Comparison of ENCODE assay signal across 12 cellular contexts in the genomic region with DNA sequence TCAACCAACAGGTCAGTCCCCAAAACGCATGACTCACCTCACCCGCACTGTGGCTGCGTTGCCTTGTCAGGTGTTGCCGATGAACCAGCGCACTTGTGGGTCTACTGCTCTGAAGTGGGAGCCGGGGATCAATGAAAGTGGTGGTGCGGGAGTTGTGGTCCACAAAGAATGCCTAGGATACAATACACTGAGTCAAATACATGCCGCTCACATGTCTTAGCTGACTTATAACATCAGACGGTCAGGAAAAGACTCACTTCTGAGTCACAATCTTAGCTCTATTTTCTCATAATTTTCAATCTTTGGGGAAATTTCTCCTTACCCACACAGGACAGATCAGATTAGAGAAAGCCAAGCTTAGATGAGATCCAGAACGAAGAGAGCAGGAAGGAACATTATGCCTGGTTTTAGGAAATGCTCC.
DNase-seq lines count a peak whose midpoint lies in the region; ATAC-seq and TF ChIP-seq lines count a peak whose summit lies in the region.
"Had no signal": no experiment of that assay in that cellular context is flagged by ENCODE, and none has a peak within 500 bp of the region (broad histone marks: within the 10 kb centered on the region; RNA-seq: fewer than 3 reads in every experiment).

No MANE protein-coding gene starts in this region.

- TF ChIP-seq CTCF in astrocyte of the spinal cord (IDR thresholded peaks at IDR 0.05; ENCODE audit: low read depth, low read length) (no peak), type B pancreatic cell (conservative IDR thresholded peaks at IDR 0.05) (no peak)

- H3K9ac ChIP-seq in skeletal muscle satellite cell (ENCODE audit: low read depth, low read length), result peak overlapping the region; percentile 71

- no peaks in the 10 kb centered on the region for H3K36me3 ChIP-seq in skeletal muscle satellite cell (ENCODE audit: insufficient read depth, low read length)

- H3K27ac Mint-ChIP-seq in type B pancreatic cell, result no peak overlapping the region
- no peak overlapping the region for H3K27ac Mint-ChIP-seq in stimulated activated naive B cell treated with anti-CD40 and anti-IgM and Interleukin-4, amounts not matched to agents 10 μg/mL and 1 μg/mL and 100 μg/mL, for 72 hours

- no peak overlapping the region for H3K4me3 ChIP-seq in astrocyte of the spinal cord (ENCODE audit: low read depth, low read length)
- peak overlapping the region; percentile 57 for H3K4me3 ChIP-seq in skeletal muscle satellite cell (ENCODE audit: low read length)

- H3K9me3 ChIP-seq in skeletal muscle satellite cell (replicated peaks; ENCODE audit: low read length), result no peaks in the 10 kb centered on the region

- H3K4me2 ChIP-seq in skeletal muscle satellite cell (ENCODE audit: low read length), result peak overlapping the region; percentile 61

- in situ Hi-C loops in astrocyte of the spinal cord (cut with HindIII; ENCODE audit: low sequenced_read_pairs), result no loop called here

- peaks cover 15% of the 10 kb centered on the region for H3K36me3 Mint-ChIP-seq in type B pancreatic cell
- H3K36me3 Mint-ChIP-seq in stimulated activated naive B cell treated with anti-CD40 and anti-IgM and Interleukin-4, amounts not matched to agents 10 μg/mL and 1 μg/mL and 100 μg/mL, for 72 hours, result no peaks in the 10 kb centered on the region
- H3K36me3 Mint-ChIP-seq: naive B cell had no signal

- H3K4me1 ChIP-seq in skeletal muscle satellite cell (ENCODE audit: control insufficient read depth, insufficient read depth, low read length), result peaks cover 53% of the 10 kb centered on the region

- H3K27me3 ChIP-seq in skeletal muscle satellite cell (ENCODE audit: control insufficient read depth, insufficient read depth, low read length), result no peaks in the 10 kb centered on the region

- H3K4me1 Mint-ChIP-seq in type B pancreatic cell (ENCODE audit: unreplicated experiment), result peaks cover 26% of the 10 kb centered on the region
- H3K4me1 Mint-ChIP-seq in stimulated activated naive B cell treated with anti-CD40 and anti-IgM and Interleukin-4, amounts not matched to agents 10 μg/mL and 1 μg/mL and 100 μg/mL, for 72 hours, result peaks cover 23 to 46% of the 10 kb centered on the region in 2 donors

- DNase-seq in COLO829 (ENCODE audit: low spot score) (peak; percentile 59), T-helper 22 cell (ENCODE audit: low read depth) (peak; percentile 25), astrocyte of the spinal cord (ENCODE audit: low read depth, low spot score) (peak; percentile 82), pons (ENCODE audit: low spot score) (no peak), type B pancreatic cell (ENCODE audit: extremely low spot score, unreplicated experiment) (no peak), OCI-M2 (lab: John Stamatoyannopoulos, UW; ENCODE audit: unreplicated experiment) (no peak)
- no peak for DNase-seq in stimulated activated naive B cell treated with anti-CD40 and anti-IgM and Interleukin-4, amounts not matched to agents 10 μg/mL and 1 μg/mL and 100 μg/mL, for 72 hours
- DNase-seq: amygdala, Caco-2, naive B cell had no signal

- H3K9me3 Mint-ChIP-seq in type B pancreatic cell, result peaks cover 8% of the 10 kb centered on the region
- peaks cover 0 to 1% of the 10 kb centered on the region in 2 donors for H3K9me3 Mint-ChIP-seq in stimulated activated naive B cell treated with anti-CD40 and anti-IgM and Interleukin-4, amounts not matched to agents 10 μg/mL and 1 μg/mL and 100 μg/mL, for 72 hours

- no peaks in the 10 kb centered on the region for H3K27me3 Mint-ChIP-seq in type B pancreatic cell
- no peaks in the 10 kb centered on the region for H3K27me3 Mint-ChIP-seq in stimulated activated naive B cell treated with anti-CD40 and anti-IgM and Interleukin-4, amounts not matched to agents 10 μg/mL and 1 μg/mL and 100 μg/mL, for 72 hours
- H3K27me3 Mint-ChIP-seq: naive B cell had no signal

- no peak overlapping the region for H3K4me3 Mint-ChIP-seq in type B pancreatic cell
- H3K4me3 Mint-ChIP-seq in stimulated activated naive B cell treated with anti-CD40 and anti-IgM and Interleukin-4, amounts not matched to agents 10 μg/mL and 1 μg/mL and 100 μg/mL, for 72 hours, result no peak overlapping the region

- ATAC-seq in stimulated activated naive B cell treated with anti-CD40 and anti-IgM and Interleukin-4, amounts not matched to agents 10 μg/mL and 1 μg/mL and 100 μg/mL, for 72 hours (replicated peaks), result no peak
- ATAC-seq: HCT116 had no signal

Comparison
In these comparisons a context has a peak if more than half of its experiments do, and no peak if none do; other contexts are left out.
1. DNase-seq: peak in COLO829 (single experiment), T-helper 22 cell (single experiment) and astrocyte of the spinal cord (single experiment); none in pons (single experiment), type B pancreatic cell (single experiment), stimulated activated naive B cell treated with anti-CD40 and anti-IgM and Interleukin-4, amounts not matched to agents 10 μg/mL and 1 μg/mL and 100 μg/mL, for 72 hours (single experiment) and OCI-M2 (single experiment).